Comparison of ENCODE assay signal across 12 cellular contexts in the genomic region with DNA sequence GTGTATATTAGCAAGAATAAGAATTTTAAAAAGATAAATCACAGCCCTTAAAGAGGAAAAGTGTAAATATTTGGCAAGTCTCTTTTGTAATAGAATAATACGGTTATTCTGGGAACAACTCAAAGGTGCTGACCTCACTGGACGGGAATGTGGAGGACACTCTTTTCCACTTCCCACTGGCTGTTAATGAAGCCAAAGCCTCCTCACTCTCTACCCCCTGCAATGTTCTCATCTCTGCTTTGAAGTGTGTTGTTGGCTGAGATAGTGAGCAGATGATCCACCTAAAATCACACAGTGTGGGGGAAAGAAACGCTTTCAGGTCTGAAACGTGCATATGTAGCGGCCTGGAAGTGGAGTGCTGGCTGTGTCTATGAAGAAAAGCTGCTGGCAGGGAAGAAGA. TPM values are rescaled to one million over a fixed set of nuclear protein-coding genes. Genes with fewer than 3 reads are reported as not detected.
A peak's percentile ranks its signal among the peaks of the same experiment; 100 is the strongest.
DNase-seq lines count a peak whose midpoint lies in the region; ATAC-seq and TF ChIP-seq lines count a peak whose summit lies in the region.
"Had no signal": no experiment of that assay in that cellular context is flagged by ENCODE, and none has a peak within 500 bp of the region (broad histone marks: within the 10 kb centered on the region; RNA-seq: fewer than 3 reads in every experiment).

No MANE protein-coding gene starts in this region.

- BruUV-seq in A673 (replicated peaks; lab: Mats Ljungman, UMichigan): no TSS peak

- CTCF ChIA-PET in A673 (lab: Charles Lee): no interaction called here
- CTCF ChIA-PET in activated CD4-positive, alpha-beta T cell treated with anti-CD3 and anti-CD28 coated beads for 36 hours (lab: Charles Lee): no interaction called here

- H2BK15ac ChIP-seq in mesendoderm (replicated peaks; ENCODE audit: low read depth): no peak overlapping the region

- no peak overlapping the region for H4K8ac ChIP-seq in mesendoderm (ENCODE audit: low read depth, low read length)

- H3K27ac ChIP-seq in ectodermal cell (ENCODE audit: insufficient read depth, low read depth, low read length, poor library complexity, severe bottlenecking): peak overlapping the region; percentile 53
- H3K27ac ChIP-seq in mesendoderm (ENCODE audit: low read depth, low read length): no peak overlapping the region
- no peak overlapping the region for H3K27ac ChIP-seq in A673 (ENCODE audit: low read depth, low read length, poor library complexity, severe bottlenecking)
- H3K27ac ChIP-seq: neutrophil had no signal

- H3K36me3 ChIP-seq in ectodermal cell (ENCODE audit: control insufficient read depth, insufficient read depth, low read length): no peaks in the 10 kb centered on the region
- no peaks in the 10 kb centered on the region for H3K36me3 ChIP-seq in mesendoderm (ENCODE audit: control insufficient read depth, insufficient read depth, low read length)
- no peaks in the 10 kb centered on the region for H3K36me3 ChIP-seq in A673 (ENCODE audit: insufficient read depth, low read length, poor library complexity, severe bottlenecking)

- H3K56ac ChIP-seq in mesendoderm (ENCODE audit: low read length): no peak overlapping the region

- no peaks in the 10 kb centered on the region for H3K27me3 Mint-ChIP-seq in activated CD4-positive, alpha-beta T cell treated with anti-CD3 and anti-CD28 coated beads for 36 hours
- no peaks in the 10 kb centered on the region for H3K27me3 Mint-ChIP-seq in activated T-helper 1 cell treated with anti-CD3 and anti-CD28 coated beads, Interleukin-12 subunit alpha, Interleukin-12 subunit beta, Interleukin-2, Interleukin-4 antibody, amounts not matched to agents 30 ng/mL and 10 ng/mL and 1 ng/mL, durations not matched to agents 14 hours and 24 hours and 36 hours (ENCODE audit: insufficient read depth)

- no peaks in the 10 kb centered on the region for H3K79me2 ChIP-seq in mesendoderm (ENCODE audit: control insufficient read depth, insufficient read depth, low read length)

- DNase-seq in AG08396 (ENCODE audit: low spot score) (peak; percentile 41), NCI-H2029 treated with DMSO at 0.1 percent for 48 hours (lab: John Stamatoyannopoulos, UW) (peak; percentile 63), mesendoderm (peak; percentile 90), A673 (ENCODE audit: low spot score) (no peak), OCI-M1 (lab: John Stamatoyannopoulos, UW) (no peak)
- DNase-seq in activated CD4-positive, alpha-beta T cell treated with anti-CD3 and anti-CD28 coated beads for 36 hours: no peak
- DNase-seq in activated T-helper 1 cell treated with anti-CD3 and anti-CD28 coated beads, Interleukin-12 subunit alpha, Interleukin-12 subunit beta, Interleukin-2, Interleukin-4 antibody, amounts not matched to agents 30 ng/mL and 10 ng/mL and 1 ng/mL, durations not matched to agents 14 hours and 24 hours and 36 hours (ENCODE audit: low spot score): no peak
- DNase-seq: activated T-cell treated with anti-CD3 and anti-CD28 coated beads, Interleukin-2, amount 50 U/mL, for 1 hour; COR-L47; NCI-H1105 had no signal

- POLR2A ChIA-PET in A673 (lab: Charles Lee; ENCODE audit: low non-redundant PET): no interaction called here
- POLR2A ChIA-PET in activated CD4-positive, alpha-beta T cell treated with anti-CD3 and anti-CD28 coated beads for 36 hours (lab: Charles Lee): no interaction called here

- intact Hi-C loops in A673 (cut with micrococcal nuclease; ENCODE audit: unreplicated experiment): no loop called here
- intact Hi-C loops in activated CD4-positive, alpha-beta T cell treated with anti-CD3 and anti-CD28 coated beads for 36 hours (cut with DNase I, micrococcal nuclease): no loop called here
- intact Hi-C loops in activated T-helper 1 cell treated with anti-CD3 and anti-CD28 coated beads, Interleukin-12 subunit alpha, Interleukin-12 subunit beta, Interleukin-2, Interleukin-4 antibody, amounts not matched to agents 30 ng/mL and 10 ng/mL and 1 ng/mL, durations not matched to agents 14 hours and 24 hours and 36 hours (cut with micrococcal nuclease): no loop called here

- H2BK120ac ChIP-seq in mesendoderm (ENCODE audit: low read depth, low read length): no peak overlapping the region

- no peak overlapping the region for H2AK5ac ChIP-seq in mesendoderm (ENCODE audit: low read length)

- H3K9me3 Mint-ChIP-seq in activated CD4-positive, alpha-beta T cell treated with anti-CD3 and anti-CD28 coated beads for 36 hours (ENCODE audit: low read depth): no peaks in the 10 kb centered on the region
- H3K9me3 Mint-ChIP-seq in activated T-helper 1 cell treated with anti-CD3 and anti-CD28 coated beads, Interleukin-12 subunit alpha, Interleukin-12 subunit beta, Interleukin-2, Interleukin-4 antibody, amounts not matched to agents 30 ng/mL and 10 ng/mL and 1 ng/mL, durations not matched to agents 14 hours and 24 hours and 36 hours: no peaks in the 10 kb centered on the region

- H3K4ac ChIP-seq in mesendoderm (ENCODE audit: low read depth, low read length): no peak overlapping the region

- no peak overlapping the region for H3K4me3 Mint-ChIP-seq in activated CD4-positive, alpha-beta T cell treated with anti-CD3 and anti-CD28 coated beads for 36 hours
- H3K4me3 Mint-ChIP-seq in activated T-helper 1 cell treated with anti-CD3 and anti-CD28 coated beads, Interleukin-12 subunit alpha, Interleukin-12 subunit beta, Interleukin-2, Interleukin-4 antibody, amounts not matched to agents 30 ng/mL and 10 ng/mL and 1 ng/mL, durations not matched to agents 14 hours and 24 hours and 36 hours: no peak overlapping the region

- no peak for ATAC-seq in activated CD4-positive, alpha-beta T cell treated with anti-CD3 and anti-CD28 coated beads for 36 hours

- H3K18ac ChIP-seq in mesendoderm (ENCODE audit: low read length): no peak overlapping the region

- H3K36me3 Mint-ChIP-seq in activated CD4-positive, alpha-beta T cell treated with anti-CD3 and anti-CD28 coated beads for 36 hours (ENCODE audit: low read depth): peaks cover 22% of the 10 kb centered on the region
- H3K36me3 Mint-ChIP-seq in activated T-helper 1 cell treated with anti-CD3 and anti-CD28 coated beads, Interleukin-12 subunit alpha, Interleukin-12 subunit beta, Interleukin-2, Interleukin-4 antibody, amounts not matched to agents 30 ng/mL and 10 ng/mL and 1 ng/mL, durations not matched to agents 14 hours and 24 hours and 36 hours (ENCODE audit: low read depth): peaks cover 19% of the 10 kb centered on the region

- H3K27me3 ChIP-seq in ectodermal cell (ENCODE audit: control insufficient read depth, insufficient read depth, low read length, poor library complexity, severe bottlenecking) (no peaks in the 10 kb centered on the region), mesendoderm (ENCODE audit: insufficient read depth, low read length, poor library complexity) (no peaks in the 10 kb centered on the region), A673 (replicated peaks; ENCODE audit: insufficient read depth, low read depth, low read length, poor library complexity) (no peaks in the 10 kb centered on the region)
- H3K27me3 ChIP-seq: neutrophil had no signal

- H3K4me1 Mint-ChIP-seq in activated CD4-positive, alpha-beta T cell treated with anti-CD3 and anti-CD28 coated beads for 36 hours: peaks cover 1% of the 10 kb centered on the region
- H3K4me1 Mint-ChIP-seq in activated T-helper 1 cell treated with anti-CD3 and anti-CD28 coated beads, Interleukin-12 subunit alpha, Interleukin-12 subunit beta, Interleukin-2, Interleukin-4 antibody, amounts not matched to agents 30 ng/mL and 10 ng/mL and 1 ng/mL, durations not matched to agents 14 hours and 24 hours and 36 hours (ENCODE audit: low read depth): peaks cover 1% of the 10 kb centered on the region

- no peak overlapping the region for H2BK5ac ChIP-seq in mesendoderm (ENCODE audit: low read length)

- no peak overlapping the region for H3K27ac Mint-ChIP-seq in activated CD4-positive, alpha-beta T cell treated with anti-CD3 and anti-CD28 coated beads for 36 hours
- no peak overlapping the region for H3K27ac Mint-ChIP-seq in activated T-helper 1 cell treated with anti-CD3 and anti-CD28 coated beads, Interleukin-12 subunit alpha, Interleukin-12 subunit beta, Interleukin-2, Interleukin-4 antibody, amounts not matched to agents 30 ng/mL and 10 ng/mL and 1 ng/mL, durations not matched to agents 14 hours and 24 hours and 36 hours

- TF ChIP-seq CTCF in A673 (conservative IDR thresholded peaks at IDR 0.05; ENCODE audit: low read depth, low read length): no peak

- H3K4me1 ChIP-seq in ectodermal cell (ENCODE audit: control insufficient read depth, insufficient read depth, low read length): peaks cover 17% of the 10 kb centered on the region
- H3K4me1 ChIP-seq in mesendoderm (ENCODE audit: control insufficient read depth, low read depth, low read length): peaks cover 2% of the 10 kb centered on the region
- H3K4me1 ChIP-seq in A673 (ENCODE audit: insufficient read depth, low read length, poor library complexity, severe bottlenecking): no peaks in the 10 kb centered on the region

- H3K23ac ChIP-seq in mesendoderm (ENCODE audit: low read length): no peak overlapping the region

- H3K4me2 ChIP-seq in mesendoderm (ENCODE audit: low read length): no peak overlapping the region

- H3K4me3 ChIP-seq in ectodermal cell (ENCODE audit: insufficient read depth, low read depth, low read length) (no peak overlapping the region), mesendoderm (ENCODE audit: low read length) (no peak overlapping the region), A673 (ENCODE audit: low read depth, low read length, poor library complexity, severe bottlenecking) (no peak overlapping the region)

- no peak overlapping the region for H3K9ac ChIP-seq in mesendoderm (ENCODE audit: low read length)

- no peak overlapping the region for H4K5ac ChIP-seq in mesendoderm (ENCODE audit: low read length)

- H3K79me1 ChIP-seq in mesendoderm (ENCODE audit: low read length): no peaks in the 10 kb centered on the region

- H3K9me3 ChIP-seq in ectodermal cell (ENCODE audit: control insufficient read depth, low read length): no peaks in the 10 kb centered on the region
- no peaks in the 10 kb centered on the region for H3K9me3 ChIP-seq in A673 (ENCODE audit: low read depth, low read length, poor library complexity, severe bottlenecking)
- H3K9me3 ChIP-seq: neutrophil had no signal

- WGBS in ectodermal cell, 2 experiments: 47 to 58% methylated on average over 5 of the region's 5 CpGs
- no CpG with 5 or more reads among the region's 5 CpGs for WGBS in mesendoderm (ENCODE audit: extremely low coverage, insufficient coverage, low lambda C conversion rate)

RNA-seq across cellular contexts. Expression of a gene that starts 49.1 kb away (rescaled TPM):
- polyA plus RNA-seq in ectodermal cell (2013, experiment 1 of 4): 40.7 TPM
- polyA plus RNA-seq in ectodermal cell (2013, experiment 2 of 4): 39.1 TPM
- polyA plus RNA-seq in ectodermal cell (2013, experiment 3 of 4): 31.2 TPM
- 29.0 TPM for polyA plus RNA-seq in ectodermal cell (2013, experiment 4 of 4)
- 34.3 TPM for polyA plus RNA-seq in mesendoderm (2013, experiment 1 of 2)
- 36.9 TPM for polyA plus RNA-seq in mesendoderm (2013, experiment 2 of 2)
- 35.8 and 40.0 TPM in 2 replicates for total RNA-seq in A673 (2021)
- total RNA-seq in activated CD4-positive, alpha-beta T cell treated with anti-CD3 and anti-CD28 coated beads for 36 hours: 10 to 100 TPM; 31.9 to 34.8 TPM
- total RNA-seq in activated T-helper 1 cell treated with anti-CD3 and anti-CD28 coated beads, Interleukin-12 subunit alpha, Interleukin-12 subunit beta, Interleukin-2, Interleukin-4 antibody, amounts not matched to agents 30 ng/mL and 10 ng/mL and 1 ng/mL, durations not matched to agents 14 hours and 24 hours and 36 hours: 36.0 and 37.1 TPM in 2 replicates

Comparison
In these comparisons a context has a peak if more than half of its experiments do, and no peak if none do; other contexts are left out.
1. DNase-seq: peak in AG08396 (single experiment), NCI-H2029 treated with DMSO at 0.1 percent for 48 hours (single experiment) and mesendoderm (single experiment); none in A673 (single experiment), OCI-M1 (single experiment), activated CD4-positive, alpha-beta T cell treated with anti-CD3 and anti-CD28 coated beads for 36 hours (single experiment) and activated T-helper 1 cell treated with anti-CD3 and anti-CD28 coated beads, Interleukin-12 subunit alpha, Interleukin-12 subunit beta, Interleukin-2, Interleukin-4 antibody, amounts not matched to agents 30 ng/mL and 10 ng/mL and 1 ng/mL, durations not matched to agents 14 hours and 24 hours and 36 hours (single experiment).